ENCODE assay signal across 8 cellular contexts in the genomic region with DNA sequence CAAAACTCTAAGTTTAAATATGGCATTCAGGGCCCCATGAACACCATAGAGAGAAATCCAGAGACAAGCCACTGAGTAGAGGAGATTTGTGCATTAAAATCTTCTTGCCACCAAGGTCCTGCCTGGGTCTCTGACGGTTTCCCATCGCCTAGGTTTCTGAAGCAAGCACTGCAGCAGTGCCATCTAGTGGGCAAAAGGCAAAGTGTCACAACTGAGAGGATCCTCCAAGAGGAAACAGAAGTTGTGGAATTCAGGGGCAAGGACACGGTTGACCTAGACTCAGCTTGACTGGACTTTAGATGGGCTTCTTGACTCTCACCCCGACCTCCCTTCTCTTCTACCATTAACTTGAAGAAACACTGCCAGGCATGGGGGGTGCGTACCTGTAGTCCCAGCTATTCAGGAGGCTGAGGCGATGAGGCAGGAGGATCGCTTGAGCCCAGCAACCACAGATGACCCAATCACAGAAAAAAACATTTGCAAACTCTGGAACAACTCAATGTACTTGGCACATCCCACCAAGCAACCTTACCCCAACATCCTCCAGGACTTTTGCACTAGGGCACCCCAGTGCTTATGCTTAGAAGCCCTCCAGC.
DNase-seq lines count a peak whose midpoint lies in the region; ATAC-seq and TF ChIP-seq lines count a peak whose summit lies in the region.

No MANE protein-coding gene starts in this region.

- no peaks in the 10 kb centered on the region for H3K36me3 Mint-ChIP-seq in activated B cell treated with CpG ODN at 0.5 μM for 24 hours (ENCODE audit: low read depth)
- no peaks in the 10 kb centered on the region for H3K36me3 Mint-ChIP-seq in endothelial cell (ENCODE audit: low read depth, unreplicated experiment)
- no peaks in the 10 kb centered on the region for H3K36me3 Mint-ChIP-seq in mesothelial cell of epicardium

- intact Hi-C loops in activated B cell treated with CpG ODN at 0.5 μM for 24 hours (cut with micrococcal nuclease): no loop called here

- H3K4me1 Mint-ChIP-seq in activated B cell treated with CpG ODN at 0.5 μM for 24 hours (no peaks in the 10 kb centered on the region), endothelial cell (ENCODE audit: unreplicated experiment) (no peaks in the 10 kb centered on the region), mesothelial cell of epicardium (peaks cover 2% of the 10 kb centered on the region)

- H3K4me3 Mint-ChIP-seq in activated B cell treated with CpG ODN at 0.5 μM for 24 hours (no peak overlapping the region), endothelial cell (ENCODE audit: unreplicated experiment) (no peak overlapping the region), mesothelial cell of epicardium (no peak overlapping the region)

- ATAC-seq in GM18868 (IDR thresholded peaks at IDR 0.05; ENCODE audit: unreplicated experiment) (peak; percentile 67), activated B cell treated with CpG ODN at 0.5 μM for 24 hours (ENCODE audit: low read depth) (no peak), GM19467 (IDR thresholded peaks at IDR 0.05; ENCODE audit: unreplicated experiment) (no peak)

- H3K27ac Mint-ChIP-seq in activated B cell treated with CpG ODN at 0.5 μM for 24 hours (no peak overlapping the region), endothelial cell (ENCODE audit: unreplicated experiment) (no peak overlapping the region), mesothelial cell of epicardium (no peak overlapping the region)

- H3K9me3 Mint-ChIP-seq in activated B cell treated with CpG ODN at 0.5 μM for 24 hours: no peaks in the 10 kb centered on the region
- no peaks in the 10 kb centered on the region for H3K9me3 Mint-ChIP-seq in endothelial cell (ENCODE audit: unreplicated experiment)
- peaks cover 4% of the 10 kb centered on the region for H3K9me3 Mint-ChIP-seq in mesothelial cell of epicardium

- DNase-seq in C1 segment of cervical spinal cord (lab: John Stamatoyannopoulos, UW) (peak in 11 of 14 donors; percentile 1 to 54 (median 17)), NCI-H1930 (lab: John Stamatoyannopoulos, UW) (peak; percentile 27 to 77), activated B cell treated with CpG ODN at 0.5 μM for 24 hours (no peak), endothelial cell (ENCODE audit: low spot score) (peak; percentile 71), mesothelial cell of epicardium (ENCODE audit: low spot score in 2 of 2, unreplicated experiment in 2 of 2) (peak; percentile 42 to 82), superior temporal gyrus (ENCODE audit: extremely low spot score) (peak; percentile 90)

- POLR2A ChIA-PET in activated B cell treated with CpG ODN at 0.5 μM for 24 hours (lab: Charles Lee): no interaction called here

- TF ChIP-seq CTCF in activated B cell treated with CpG ODN at 0.5 μM for 24 hours (IDR thresholded peaks at IDR 0.05) (peak; percentile 60), endothelial cell (IDR thresholded peaks at IDR 0.05; ENCODE audit: unreplicated experiment) (peak; percentile 82), mesothelial cell of epicardium (IDR thresholded peaks at IDR 0.05; ENCODE audit: unreplicated experiment) (peak; percentile 83)

- H3K27me3 Mint-ChIP-seq in activated B cell treated with CpG ODN at 0.5 μM for 24 hours (no peaks in the 10 kb centered on the region), endothelial cell (ENCODE audit: unreplicated experiment) (peaks cover 2% of the 10 kb centered on the region), mesothelial cell of epicardium (ENCODE audit: low read depth) (peaks cover 7% of the 10 kb centered on the region)

- CTCF ChIA-PET in activated B cell treated with CpG ODN at 0.5 μM for 24 hours (lab: Charles Lee): interaction anchor here (0.9 to 2.0 kb wide), 3 partner anchors 9 to 907 kb away, joined by 3 to 9 read pairs (median 5); no protein-coding TSS in a partner anchor
